1 cellular context compared by ENCODE assay signal in genomic region chr15:73951044-73951561, GRCh38.
TF ChIP-seq lines count a peak whose summit lies in the region.

No MANE protein-coding gene starts in this region.

TF ChIP-seq in WTC11, 78 proteins besides CTCF, POLR2A, EP300 and RAD21 (continued from another document):
- TF ChIP-seq, protein P1, sequence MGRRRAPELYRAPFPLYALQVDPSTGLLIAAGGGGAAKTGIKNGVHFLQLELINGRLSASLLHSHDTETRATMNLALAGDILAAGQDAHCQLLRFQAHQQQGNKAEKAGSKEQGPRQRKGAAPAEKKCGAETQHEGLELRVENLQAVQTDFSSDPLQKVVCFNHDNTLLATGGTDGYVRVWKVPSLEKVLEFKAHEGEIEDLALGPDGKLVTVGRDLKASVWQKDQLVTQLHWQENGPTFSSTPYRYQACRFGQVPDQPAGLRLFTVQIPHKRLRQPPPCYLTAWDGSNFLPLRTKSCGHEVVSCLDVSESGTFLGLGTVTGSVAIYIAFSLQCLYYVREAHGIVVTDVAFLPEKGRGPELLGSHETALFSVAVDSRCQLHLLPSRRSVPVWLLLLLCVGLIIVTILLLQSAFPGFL (CRISPR knock-in tag; IDR thresholded peaks at IDR 0.05; ENCODE audit: borderline replicate concordance) = no peak
- TF ChIP-seq, protein P2, sequence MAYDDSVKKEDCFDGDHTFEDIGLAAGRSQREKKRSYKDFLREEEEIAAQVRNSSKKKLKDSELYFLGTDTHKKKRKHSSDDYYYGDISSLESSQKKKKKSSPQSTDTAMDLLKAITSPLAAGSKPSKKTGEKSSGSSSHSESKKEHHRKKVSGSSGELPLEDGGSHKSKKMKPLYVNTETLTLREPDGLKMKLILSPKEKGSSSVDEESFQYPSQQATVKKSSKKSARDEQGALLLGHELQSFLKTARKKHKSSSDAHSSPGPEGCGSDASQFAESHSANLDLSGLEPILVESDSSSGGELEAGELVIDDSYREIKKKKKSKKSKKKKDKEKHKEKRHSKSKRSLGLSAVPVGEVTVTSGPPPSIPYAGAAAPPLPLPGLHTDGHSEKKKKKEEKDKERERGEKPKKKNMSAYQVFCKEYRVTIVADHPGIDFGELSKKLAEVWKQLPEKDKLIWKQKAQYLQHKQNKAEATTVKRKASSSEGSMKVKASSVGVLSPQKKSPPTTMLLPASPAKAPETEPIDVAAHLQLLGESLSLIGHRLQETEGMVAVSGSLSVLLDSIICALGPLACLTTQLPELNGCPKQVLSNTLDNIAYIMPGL (CRISPR knock-in tag; IDR thresholded peaks at IDR 0.05) = peak; percentile 72; the same call in 1 of the 2 replicates
- TF ChIP-seq, protein P3, sequence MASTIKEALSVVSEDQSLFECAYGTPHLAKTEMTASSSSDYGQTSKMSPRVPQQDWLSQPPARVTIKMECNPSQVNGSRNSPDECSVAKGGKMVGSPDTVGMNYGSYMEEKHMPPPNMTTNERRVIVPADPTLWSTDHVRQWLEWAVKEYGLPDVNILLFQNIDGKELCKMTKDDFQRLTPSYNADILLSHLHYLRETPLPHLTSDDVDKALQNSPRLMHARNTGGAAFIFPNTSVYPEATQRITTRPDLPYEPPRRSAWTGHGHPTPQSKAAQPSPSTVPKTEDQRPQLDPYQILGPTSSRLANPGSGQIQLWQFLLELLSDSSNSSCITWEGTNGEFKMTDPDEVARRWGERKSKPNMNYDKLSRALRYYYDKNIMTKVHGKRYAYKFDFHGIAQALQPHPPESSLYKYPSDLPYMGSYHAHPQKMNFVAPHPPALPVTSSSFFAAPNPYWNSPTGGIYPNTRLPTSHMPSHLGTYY (CRISPR knock-in tag; IDR thresholded peaks at IDR 0.05) = no peak
- TF ChIP-seq, protein P4, sequence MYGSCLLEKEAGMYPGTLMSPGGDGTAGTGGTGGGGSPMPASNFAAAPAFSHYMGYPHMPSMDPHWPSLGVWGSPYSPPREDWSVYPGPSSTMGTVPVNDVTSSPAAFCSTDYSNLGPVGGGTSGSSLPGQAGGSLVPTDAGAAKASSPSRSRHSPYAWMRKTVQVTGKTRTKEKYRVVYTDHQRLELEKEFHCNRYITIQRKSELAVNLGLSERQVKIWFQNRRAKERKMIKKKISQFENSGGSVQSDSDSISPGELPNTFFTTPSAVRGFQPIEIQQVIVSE (CRISPR knock-in tag; IDR thresholded peaks at IDR 0.05; ENCODE audit: borderline replicate concordance) = no peak
- TF ChIP-seq, protein P5, sequence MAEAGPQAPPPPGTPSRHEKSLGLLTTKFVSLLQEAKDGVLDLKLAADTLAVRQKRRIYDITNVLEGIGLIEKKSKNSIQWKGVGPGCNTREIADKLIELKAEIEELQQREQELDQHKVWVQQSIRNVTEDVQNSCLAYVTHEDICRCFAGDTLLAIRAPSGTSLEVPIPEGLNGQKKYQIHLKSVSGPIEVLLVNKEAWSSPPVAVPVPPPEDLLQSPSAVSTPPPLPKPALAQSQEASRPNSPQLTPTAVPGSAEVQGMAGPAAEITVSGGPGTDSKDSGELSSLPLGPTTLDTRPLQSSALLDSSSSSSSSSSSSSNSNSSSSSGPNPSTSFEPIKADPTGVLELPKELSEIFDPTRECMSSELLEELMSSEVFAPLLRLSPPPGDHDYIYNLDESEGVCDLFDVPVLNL (CRISPR knock-in tag; IDR thresholded peaks at IDR 0.05; ENCODE audit: borderline replicate concordance, low read depth) = no peak
- TF ChIP-seq, protein P6, sequence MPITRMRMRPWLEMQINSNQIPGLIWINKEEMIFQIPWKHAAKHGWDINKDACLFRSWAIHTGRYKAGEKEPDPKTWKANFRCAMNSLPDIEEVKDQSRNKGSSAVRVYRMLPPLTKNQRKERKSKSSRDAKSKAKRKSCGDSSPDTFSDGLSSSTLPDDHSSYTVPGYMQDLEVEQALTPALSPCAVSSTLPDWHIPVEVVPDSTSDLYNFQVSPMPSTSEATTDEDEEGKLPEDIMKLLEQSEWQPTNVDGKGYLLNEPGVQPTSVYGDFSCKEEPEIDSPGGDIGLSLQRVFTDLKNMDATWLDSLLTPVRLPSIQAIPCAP (CRISPR knock-in tag; IDR thresholded peaks at IDR 0.05) = 0 out of 2 replicates have a peak, but pooled peaks have one; percentile 37
- TF ChIP-seq FOXK1 (CRISPR knock-in tag; IDR thresholded peaks at IDR 0.05) = peak; percentile 40; the same call in 1 of the 2 replicates
